9 cellular contexts compared by ENCODE assay signal in genomic region chr10:77036993-77037734, GRCh38.
DNase-seq lines count a peak whose midpoint lies in the region; ATAC-seq, FAIRE-seq and TF ChIP-seq lines count a peak whose summit lies in the region.
"Had no signal": no experiment of that assay in that cellular context is flagged by ENCODE, and none has a peak within 500 bp of the region (broad histone marks: within the 10 kb centered on the region; RNA-seq: fewer than 3 reads in every experiment).

No MANE protein-coding gene starts in this region.

- DNase-seq in A673 (ENCODE audit: low spot score) (peak; percentile 83), GM13976 (ENCODE audit: low spot score) (peak; percentile 8), NT2/D1 (ENCODE audit: low read depth, low spot score) (peak; percentile 32), fibroblast of the aortic adventitia (ENCODE audit: low read depth) (no peak), RCC 7860 (ENCODE audit: low spot score) (no peak), posterior vena cava (ENCODE audit: low spot score) (no peak), NCI-H1048 (lab: John Stamatoyannopoulos, UW) (no peak)
- DNase-seq: stimulated activated naive B cell treated with anti-CD40 and anti-IgM and Interleukin-4, amounts not matched to agents 10 μg/mL and 1 μg/mL and 100 μg/mL, for 72 hours had no signal

- FAIRE-seq in RCC 7860 (lab: Jason Lieb, UNC), result no peak

- POLR2A ChIA-PET in A673 (lab: Charles Lee; ENCODE audit: low non-redundant PET), result no interaction called here

- H3K27ac ChIP-seq in A673 (ENCODE audit: low read depth, low read length, poor library complexity, severe bottlenecking), result peak overlapping the region; percentile 62

- H3K9me3 ChIP-seq in A673 (ENCODE audit: low read depth, low read length, poor library complexity, severe bottlenecking) (no peaks in the 10 kb centered on the region), NT2/D1 (ENCODE audit: insufficient read depth, low read length) (no peaks in the 10 kb centered on the region)

- intact Hi-C loops in A673 (cut with micrococcal nuclease; ENCODE audit: unreplicated experiment) (no loop called here), posterior vena cava (cut with DNase I) (no loop called here)

- no peaks in the 10 kb centered on the region for H3K36me3 ChIP-seq in A673 (ENCODE audit: insufficient read depth, low read length, poor library complexity, severe bottlenecking)
- no peaks in the 10 kb centered on the region for H3K36me3 ChIP-seq in NT2/D1 (ENCODE audit: insufficient read depth, insufficient read length, low read length)

- TF ChIP-seq CTCF in A673 (conservative IDR thresholded peaks at IDR 0.05; ENCODE audit: low read depth, low read length) (peak; percentile 82), GM13976 (IDR thresholded peaks at IDR 0.05; ENCODE audit: borderline replicate concordance, control extremely low read depth, extremely low read depth, insufficient read depth, missing control alignments) (peak; percentile 23), fibroblast of the aortic adventitia (IDR thresholded peaks at IDR 0.05; ENCODE audit: insufficient read depth, low read length) (peak; percentile 50)

- H3K27me3 ChIP-seq in A673 (replicated peaks; ENCODE audit: insufficient read depth, low read depth, low read length, poor library complexity) (no peaks in the 10 kb centered on the region), NT2/D1 (ENCODE audit: insufficient read depth, insufficient read length) (no peaks in the 10 kb centered on the region)

- ATAC-seq in HG03565 (IDR thresholded peaks at IDR 0.05; ENCODE audit: unreplicated experiment), result no peak

- H3K4me1 ChIP-seq in A673 (ENCODE audit: insufficient read depth, low read length, poor library complexity, severe bottlenecking) (peaks cover 40% of the 10 kb centered on the region), NT2/D1 (ENCODE audit: insufficient read depth, insufficient read length) (no peaks in the 10 kb centered on the region)

- no TSS peak for BruUV-seq in A673 (replicated peaks; lab: Mats Ljungman, UMichigan)

- in situ Hi-C loops in GM13976 (cut with MboI; ENCODE audit: low sequenced_read_pairs, unreplicated experiment), result no loop called here

- CTCF ChIA-PET in A673 (lab: Charles Lee), result interaction anchor here (0.8 to 1.2 kb wide), 2 partner anchors 15 to 51 kb away, joined by 3 read pairs; no protein-coding TSS in a partner anchor

- H3K9ac ChIP-seq in NT2/D1 (ENCODE audit: insufficient read length, low read depth), result no peak overlapping the region

- H3K4me3 ChIP-seq in A673 (ENCODE audit: low read depth, low read length, poor library complexity, severe bottlenecking), result no peak overlapping the region
- H3K4me3 ChIP-seq in NT2/D1 (ENCODE audit: insufficient read length, low read depth), result no peak overlapping the region
- H3K4me3 ChIP-seq in fibroblast of the aortic adventitia (ENCODE audit: low read depth, low read length), result no peak overlapping the region

Comparison
In these comparisons a context has a peak if more than half of its experiments do, and no peak if none do; other contexts are left out.
1. DNase-seq: peak in A673 (single experiment), GM13976 (single experiment) and NT2/D1 (single experiment); none in fibroblast of the aortic adventitia (single experiment), RCC 7860 (single experiment), posterior vena cava (single experiment) and NCI-H1048 (single experiment).
2. CTCF ChIP-seq: peak in every context shown above with its lines; median percentile 82 in A673; 50 in fibroblast of the aortic adventitia; 23 in GM13976.